8 cellular contexts compared by ENCODE assay signal in genomic region chr6:52881996-52882841, GRCh38. TPM values are rescaled to one million over a fixed set of nuclear protein-coding genes. Genes with fewer than 3 reads are reported as not detected.
DNase-seq lines count a peak whose midpoint lies in the region; ATAC-seq and TF ChIP-seq lines count a peak whose summit lies in the region.

No MANE protein-coding gene starts in this region.

- H3K4me3 ChIP-seq in BJ (ENCODE audit: low read depth, low read length) (peak overlapping the region; percentile 46), right lobe of liver (peak overlapping the region; percentile 43 to 63 (median 59))

- H3K36me3 ChIP-seq in BJ (ENCODE audit: control insufficient read depth, insufficient read depth, low read length) (no peaks in the 10 kb centered on the region), right lobe of liver (no peaks in the 10 kb centered on the region)

- H3K27ac Mint-ChIP-seq in dendritic cell treated with granulocyte-macrophage colony-stimulating factor and Interleukin-4, amounts not matched to agents 40 ng/mL and 50 ng/mL, for 4 days = peak overlapping the region; percentile 65

- no peaks in the 10 kb centered on the region for H3K36me3 Mint-ChIP-seq in dendritic cell treated with granulocyte-macrophage colony-stimulating factor and Interleukin-4, amounts not matched to agents 40 ng/mL and 50 ng/mL, for 4 days (ENCODE audit: low read depth)

- H3K27me3 Mint-ChIP-seq in dendritic cell treated with granulocyte-macrophage colony-stimulating factor and Interleukin-4, amounts not matched to agents 40 ng/mL and 50 ng/mL, for 4 days = no peaks in the 10 kb centered on the region

- POLR2A ChIA-PET in BJ (lab: Charles Lee) = no interaction called here

- H3K4me1 Mint-ChIP-seq in dendritic cell treated with granulocyte-macrophage colony-stimulating factor and Interleukin-4, amounts not matched to agents 40 ng/mL and 50 ng/mL, for 4 days (ENCODE audit: low read depth) = no peaks in the 10 kb centered on the region

- H3K9me3 Mint-ChIP-seq in dendritic cell treated with granulocyte-macrophage colony-stimulating factor and Interleukin-4, amounts not matched to agents 40 ng/mL and 50 ng/mL, for 4 days = no peaks in the 10 kb centered on the region

- H3K4me3 Mint-ChIP-seq in dendritic cell treated with granulocyte-macrophage colony-stimulating factor and Interleukin-4, amounts not matched to agents 40 ng/mL and 50 ng/mL, for 4 days = peak overlapping the region; percentile 73

- no peaks in the 10 kb centered on the region for H3K27me3 ChIP-seq in BJ (ENCODE audit: control insufficient read depth, insufficient read depth, low read length)
- H3K27me3 ChIP-seq in right lobe of liver = no peaks in the 10 kb centered on the region

- H3K4me1 ChIP-seq in right lobe of liver = no peaks in the 10 kb centered on the region

- ATAC-seq in HG03378 (IDR thresholded peaks at IDR 0.05; ENCODE audit: unreplicated experiment) (peak; percentile 99), right lobe of liver (peak; percentile 99 to 100 (median 100))

- intact Hi-C loops in dendritic cell treated with granulocyte-macrophage colony-stimulating factor and Interleukin-4, amounts not matched to agents 40 ng/mL and 50 ng/mL, for 4 days (cut with micrococcal nuclease) = loop anchor here (1.0 to 10.0 kb wide), 2 partner anchors 93 to 183 kb away; partner anchors contain the start of gene FBXO9
- intact Hi-C loops in right lobe of liver (cut with DNase I) = loop anchor here in 1 of 2 donors (10.0 kb wide), 1 partner anchor 113 kb away; the partner anchor contains the start of gene GSTA4

- peak; percentile 82 for TF ChIP-seq CTCF in BJ (IDR thresholded peaks at IDR 0.05; ENCODE audit: insufficient read depth, low read depth, low read length)
- TF ChIP-seq CTCF in right lobe of liver (IDR thresholded peaks at IDR 0.05) = peak; percentile 77 to 91 (median 84)

- no peaks in the 10 kb centered on the region for H3K9me3 ChIP-seq in right lobe of liver

- H3K27ac ChIP-seq in right lobe of liver = peak overlapping the region in 1 of 3 donors; percentile 67

- TF ChIP-seq POLR2A in right lobe of liver (IDR thresholded peaks at IDR 0.05) = no peak

- CTCF ChIA-PET in BJ (lab: Yijun Ruan, JAX) = interaction anchor here (0.6 to 2.1 kb wide), 13 partner anchors 9 to 1241 kb away, joined by 3 to 15 read pairs (median 3); partner anchors contain the start of gene GSTA4

- 6% methylated on average over 14 of the region's 18 CpGs for WGBS in right lobe of liver (ENCODE audit: insufficient coverage, low coverage, low lambda C conversion rate, missing lambda C conversion rate)

- peak; percentile 14 for DNase-seq in BJ (ENCODE audit: low read depth)
- peak; percentile 54 for DNase-seq in GM19238 (ENCODE audit: insufficient read length, low spot score)
- DNase-seq in NCI-H446 treated with DMSO at 0.1 percent for 48 hours (lab: John Stamatoyannopoulos, UW) = peak; percentile 52
- DNase-seq in activated CD4-positive, alpha-beta T cell treated with anti-CD3 and anti-CD28 coated beads for 4 hours = peak; percentile 52 to 68
- peak; percentile 46 to 74 (median 66) for DNase-seq in right lobe of liver
- DNase-seq in stimulated activated CD4-positive, alpha-beta T cell treated with anti-CD3 and anti-CD28 coated beads, Interleukin-4, amount 100 ng/mL, for 48 hours (ENCODE audit: low read depth in 2 of 2) = peak; percentile 42 to 49

RNA-seq across cellular contexts. Expression of gene GSTA3, which starts 27.3 kb away (rescaled TPM):
- not detected in 2 replicates for polyA plus RNA-seq in BJ (2011; rRNA removed)
- polyA minus RNA-seq in BJ (2011; rRNA and poly(A)+ RNA removed) = not detected in 2 replicates
- not detected for total RNA-seq in right lobe of liver

RNA-seq across cellular contexts. Expression of gene GSTA5, which starts 41.6 kb away (rescaled TPM):
- not detected in 2 replicates for polyA plus RNA-seq in BJ (2011; rRNA removed)
- not detected in 2 replicates for polyA minus RNA-seq in BJ (2011; rRNA and poly(A)+ RNA removed)
- not detected for total RNA-seq in right lobe of liver

Comparison
In these comparisons a context has a peak if more than half of its experiments do, and no peak if none do; other contexts are left out.
1. DNase-seq: peak in every context shown above with its lines; median percentile 66 in right lobe of liver; 60 in activated CD4-positive, alpha-beta T cell treated with anti-CD3 and anti-CD28 coated beads for 4 hours; 54 in GM19238; 52 in NCI-H446 treated with DMSO at 0.1 percent for 48 hours; 46 in stimulated activated CD4-positive, alpha-beta T cell treated with anti-CD3 and anti-CD28 coated beads, Interleukin-4, amount 100 ng/mL, for 48 hours; 14 in BJ.